In genomic region chr17:77602062-77602746, GRCh38 we compare ENCODE assay signal across 1 cellular context.
TF ChIP-seq lines count a peak whose summit lies in the region.

No MANE protein-coding gene starts in this region.

TF ChIP-seq in A549, 52 proteins besides CTCF, POLR2A, EP300 and RAD21 (continued from another document):
- TF ChIP-seq BCL3 (IDR thresholded peaks at IDR 0.05): no peak
- no peak for TF ChIP-seq KDM1A (IDR thresholded peaks at IDR 0.05; ENCODE audit: low read depth)
